In genomic region chr7:43944286-43944685, GRCh38 we compare ENCODE assay signal across 17 cellular contexts. TPM values are rescaled to one million over a fixed set of nuclear protein-coding genes. Genes with fewer than 3 reads are reported as not detected.
"Had no signal": no experiment of that assay in that cellular context is flagged by ENCODE, and none has a peak within 500 bp of the region (broad histone marks: within the 10 kb centered on the region; RNA-seq: fewer than 3 reads in every experiment).

No MANE protein-coding gene starts in this region.

- H3K27ac Mint-ChIP-seq: activated CD8-positive, alpha-beta T cell treated with anti-CD3 and anti-CD28 coated beads for 36 hours; natural killer cell; stimulated activated naive B cell treated with anti-CD40 and anti-IgM and Interleukin-4, amounts not matched to agents 10 μg/mL and 1 μg/mL and 100 μg/mL, for 72 hours had no signal

- H3K36me3 Mint-ChIP-seq: natural killer cell had no signal

- H3K4me3 Mint-ChIP-seq: activated CD8-positive, alpha-beta T cell treated with anti-CD3 and anti-CD28 coated beads for 36 hours; natural killer cell; stimulated activated naive B cell treated with anti-CD40 and anti-IgM and Interleukin-4, amounts not matched to agents 10 μg/mL and 1 μg/mL and 100 μg/mL, for 72 hours had no signal

- ATAC-seq: activated CD8-positive, alpha-beta T cell treated with anti-CD3 and anti-CD28 coated beads for 36 hours; foreskin keratinocyte; left lung; natural killer cell; right lobe of liver; stimulated activated naive B cell treated with anti-CD40 and anti-IgM and Interleukin-4, amounts not matched to agents 10 μg/mL and 1 μg/mL and 100 μg/mL, for 72 hours had no signal

- DNase-seq: activated CD8-positive, alpha-beta memory T cell treated with anti-CD3 and anti-CD28 coated beads, Interleukin-2, amount 50 U/mL, for 4 hours; activated CD8-positive, alpha-beta T cell treated with anti-CD3 and anti-CD28 coated beads for 36 hours; activated naive CD4-positive, alpha-beta T cell treated with Interleukin-2 at 50 U/mL for 16 hours; esophagus squamous epithelium; foreskin keratinocyte; left lung; mucosa of descending colon; natural killer cell; nucleus accumbens; right lobe of liver; spleen; stimulated activated CD4-positive, alpha-beta T cell treated with anti-CD3 and anti-CD28 coated beads, Interleukin-1b, Interleukin-23, amount 100 ng/mL, for 48 hours; stimulated activated naive B cell treated with anti-CD40 and anti-IgM and Interleukin-4, amounts not matched to agents 10 μg/mL and 1 μg/mL and 100 μg/mL, for 72 hours; T1000 had no signal

- H3K4me1 Mint-ChIP-seq: natural killer cell had no signal

- H3K27me3 Mint-ChIP-seq: activated CD8-positive, alpha-beta T cell treated with anti-CD3 and anti-CD28 coated beads for 36 hours; stimulated activated naive B cell treated with anti-CD40 and anti-IgM and Interleukin-4, amounts not matched to agents 10 μg/mL and 1 μg/mL and 100 μg/mL, for 72 hours had no signal

- H3K9me3 Mint-ChIP-seq: activated CD8-positive, alpha-beta T cell treated with anti-CD3 and anti-CD28 coated beads for 36 hours; natural killer cell; stimulated activated naive B cell treated with anti-CD40 and anti-IgM and Interleukin-4, amounts not matched to agents 10 μg/mL and 1 μg/mL and 100 μg/mL, for 72 hours had no signal

RNA-seq across cellular contexts. Expression of gene SPDYE1, which starts 53.4 kb away (rescaled TPM):
- total RNA-seq: activated CD8-positive, alpha-beta T cell treated with anti-CD3 and anti-CD28 coated beads for 36 hours; cardiac muscle cell; esophagus squamous epithelium; foreskin keratinocyte; left lung; mucosa of descending colon; right lobe of liver; spleen; subcutaneous adipose tissue; tibial nerve had no signal
